1 cellular context compared by ENCODE assay signal in the genomic region with DNA sequence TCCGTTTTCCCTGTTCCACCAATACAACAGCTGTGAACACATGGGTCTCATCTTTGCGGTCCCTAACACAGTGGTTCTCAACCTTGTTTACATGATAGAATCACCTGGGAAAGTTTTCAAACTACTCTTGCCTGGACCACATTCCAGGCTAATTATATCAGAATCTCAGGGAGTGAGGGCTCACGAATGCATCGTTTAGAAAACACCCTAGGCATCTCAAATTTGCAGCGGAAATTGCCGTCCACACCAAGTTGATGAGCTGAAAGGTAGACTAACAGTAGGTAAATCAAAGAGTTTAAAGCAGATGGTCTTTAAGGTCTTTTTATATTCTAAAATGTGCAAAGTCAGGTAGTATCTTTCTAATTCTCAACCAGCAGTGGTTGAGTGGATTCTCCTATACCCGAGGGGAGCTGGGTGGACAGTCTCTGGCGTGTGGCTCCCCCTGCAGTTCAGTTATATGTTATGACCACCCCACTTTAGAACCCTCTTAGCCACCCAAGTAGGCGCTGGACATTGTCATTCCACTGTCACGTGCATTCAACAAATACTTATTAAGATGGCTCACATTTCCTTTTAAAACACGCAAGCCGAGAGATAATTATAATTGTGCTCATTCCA.
TF ChIP-seq lines count a peak whose summit lies in the region.

No MANE protein-coding gene starts in this region.

TF ChIP-seq in GM23338, 12 proteins besides CTCF, POLR2A, EP300 and RAD21:
- 0 out of 2 replicates have a peak, but pooled peaks have one; percentile 20 for TF ChIP-seq NANOG (IDR thresholded peaks at IDR 0.05; ENCODE audit: borderline replicate concordance)
